ENCODE assay signal across 13 cellular contexts in genomic region chr15:25763206-25763880, GRCh38.
DNase-seq lines count a peak whose midpoint lies in the region; ATAC-seq and TF ChIP-seq lines count a peak whose summit lies in the region.
"Had no signal": no experiment of that assay in that cellular context is flagged by ENCODE, and none has a peak within 500 bp of the region (broad histone marks: within the 10 kb centered on the region; RNA-seq: fewer than 3 reads in every experiment).

No MANE protein-coding gene starts in this region.

- no peak for TF ChIP-seq POLR2A in esophagus squamous epithelium (IDR thresholded peaks at IDR 0.05)

- ATAC-seq in HG03196 (IDR thresholded peaks at IDR 0.05; ENCODE audit: unreplicated experiment) (no peak), HG03457 (IDR thresholded peaks at IDR 0.05; ENCODE audit: unreplicated experiment) (no peak), HG03460 (IDR thresholded peaks at IDR 0.05; ENCODE audit: unreplicated experiment) (no peak)

- 58 to 62% methylated on average over 5 to 7 of the region's 7 CpGs for WGBS in esophagus squamous epithelium, 2 donors

- no peaks in the 10 kb centered on the region for H4K20me1 ChIP-seq in BLaER1

- H3K9me3 ChIP-seq in BLaER1 (peaks cover 23% of the 10 kb centered on the region), esophagus squamous epithelium (no peaks in the 10 kb centered on the region)
- H3K9me3 ChIP-seq: adrenal gland had no signal

- TF ChIP-seq CTCF in esophagus squamous epithelium (IDR thresholded peaks at IDR 0.05): no peak

- H3K4me1 ChIP-seq in BLaER1: peaks cover 29% of the 10 kb centered on the region
- H3K4me1 ChIP-seq in esophagus squamous epithelium: no peaks in the 10 kb centered on the region
- H3K4me1 ChIP-seq: adrenal gland had no signal

- DNase-seq in EH (ENCODE audit: low read depth) (peak; percentile 70), SW480 (ENCODE audit: low spot score) (peak; percentile 65), mucosa of gallbladder (ENCODE audit: low spot score) (peak; percentile 45), esophagus squamous epithelium (lab: John Stamatoyannopoulos, UW) (no peak)
- DNase-seq: activated CD4-positive, alpha-beta T cell treated with anti-CD3 and anti-CD28 coated beads for 4 hours; midbrain; NCI-H1417 had no signal

- H3K4me2 ChIP-seq in BLaER1: peak overlapping the region; percentile 13; the same call in 1 of the 2 replicates

- no peak overlapping the region for H3K4me3 ChIP-seq in BLaER1
- no peak overlapping the region for H3K4me3 ChIP-seq in esophagus squamous epithelium
- H3K4me3 ChIP-seq: adrenal gland had no signal

- no peak overlapping the region for H3K27ac ChIP-seq in BLaER1
- no peak overlapping the region for H3K27ac ChIP-seq in esophagus squamous epithelium
- H3K27ac ChIP-seq: adrenal gland, RWPE1 had no signal

- intact Hi-C loops in esophagus squamous epithelium (cut with DNase I): no loop called here

- peaks cover 41% of the 10 kb centered on the region for H3K36me3 ChIP-seq in BLaER1
- H3K36me3 ChIP-seq in esophagus squamous epithelium: no peaks in the 10 kb centered on the region
- H3K36me3 ChIP-seq: adrenal gland had no signal

- H3K27me3 ChIP-seq in BLaER1: no peaks in the 10 kb centered on the region
- no peaks in the 10 kb centered on the region for H3K27me3 ChIP-seq in esophagus squamous epithelium
- H3K27me3 ChIP-seq: adrenal gland had no signal

- H3K9ac ChIP-seq in BLaER1: no peak overlapping the region
